In the genomic region with DNA sequence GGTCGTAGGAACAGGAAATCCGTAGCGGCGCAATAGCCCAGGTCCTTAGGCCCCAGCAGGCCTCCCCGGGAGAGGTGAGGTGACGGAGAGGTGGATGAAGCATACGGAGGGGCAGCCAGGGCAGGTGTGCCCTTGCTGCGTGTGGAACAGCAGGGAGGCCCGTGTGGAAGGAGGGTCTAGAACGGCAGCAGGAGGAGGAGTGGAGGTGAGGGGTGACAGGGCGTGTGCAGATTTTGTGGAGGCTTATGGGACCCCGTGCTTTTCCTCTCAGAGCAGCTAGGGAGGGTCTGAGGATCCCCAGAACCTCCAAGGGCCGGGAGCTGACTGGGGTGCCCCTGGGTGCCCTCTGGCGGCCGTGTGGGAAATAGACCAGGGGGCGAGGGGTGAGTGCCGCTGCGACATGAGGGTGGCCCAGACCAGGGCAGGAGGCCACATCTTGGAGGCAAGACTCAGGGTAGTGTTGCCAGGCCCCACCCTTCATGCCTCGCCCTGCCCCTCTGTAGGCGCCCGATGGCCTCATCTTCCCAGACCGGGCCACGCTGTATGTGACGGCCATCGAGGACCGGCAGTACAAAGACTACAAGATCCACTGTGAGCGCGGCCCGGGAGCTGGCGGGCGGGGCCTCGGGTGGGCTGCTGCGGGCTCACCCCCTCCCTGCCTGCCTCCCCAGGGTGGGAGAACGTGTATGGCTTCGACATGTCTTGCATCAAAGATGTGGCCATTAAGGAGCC, we compare ENCODE assay signal across 1 cellular context.
TF ChIP-seq lines count a peak whose summit lies in the region.

No MANE protein-coding gene starts in this region.

TF ChIP-seq in HEK293, 187 proteins besides CTCF, POLR2A, EP300 and RAD21 (continued from another document):
- TF ChIP-seq, protein P1, sequence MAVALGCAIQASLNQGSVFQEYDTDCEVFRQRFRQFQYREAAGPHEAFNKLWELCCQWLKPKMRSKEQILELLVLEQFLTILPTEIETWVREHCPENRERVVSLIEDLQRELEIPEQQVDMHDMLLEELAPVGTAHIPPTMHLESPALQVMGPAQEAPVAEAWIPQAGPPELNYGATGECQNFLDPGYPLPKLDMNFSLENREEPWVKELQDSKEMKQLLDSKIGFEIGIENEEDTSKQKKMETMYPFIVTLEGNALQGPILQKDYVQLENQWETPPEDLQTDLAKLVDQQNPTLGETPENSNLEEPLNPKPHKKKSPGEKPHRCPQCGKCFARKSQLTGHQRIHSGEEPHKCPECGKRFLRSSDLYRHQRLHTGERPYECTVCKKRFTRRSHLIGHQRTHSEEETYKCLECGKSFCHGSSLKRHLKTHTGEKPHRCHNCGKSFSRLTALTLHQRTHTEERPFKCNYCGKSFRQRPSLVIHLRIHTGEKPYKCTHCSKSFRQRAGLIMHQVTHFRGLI (tag by site-specific recombination; IDR thresholded peaks at IDR 0.05), result no peak
- TF ChIP-seq PATZ1 (tag by site-specific recombination; IDR thresholded peaks at IDR 0.05), result no peak
- TF ChIP-seq ZNF138 (tag by site-specific recombination; IDR thresholded peaks at IDR 0.05; ENCODE audit: borderline replicate concordance), result no peak
- no peak for TF ChIP-seq ZNF16 (tag by site-specific recombination; IDR thresholded peaks at IDR 0.05; ENCODE audit: low read depth)
- TF ChIP-seq ZNF629 (tag by site-specific recombination; IDR thresholded peaks at IDR 0.05), result no peak
- TF ChIP-seq ZNF350 (tag by site-specific recombination; IDR thresholded peaks at IDR 0.05), result no peak
- no peak for TF ChIP-seq ZNF777 (tag by site-specific recombination; IDR thresholded peaks at IDR 0.05; ENCODE audit: borderline replicate concordance)
- TF ChIP-seq ZBTB10 (tag by site-specific recombination; IDR thresholded peaks at IDR 0.05), result no peak
- TF ChIP-seq ZNF335 (tag by site-specific recombination; conservative IDR thresholded peaks at IDR 0.05), result no peak
- TF ChIP-seq ZXDB (tag by site-specific recombination; IDR thresholded peaks at IDR 0.05), result no peak
- no peak for TF ChIP-seq ZSCAN23 (tag by site-specific recombination; IDR thresholded peaks at IDR 0.05)
- no peak for TF ChIP-seq PRDM2 (tag by site-specific recombination; IDR thresholded peaks at IDR 0.05; ENCODE audit: borderline replicate concordance)
